In genomic region chr14:95510344-95510743, GRCh38 we compare ENCODE assay signal across 8 cellular contexts. TPM values are rescaled to one million over a fixed set of nuclear protein-coding genes. Genes with fewer than 3 reads are reported as not detected.
DNase-seq lines count a peak whose midpoint lies in the region; ATAC-seq and TF ChIP-seq lines count a peak whose summit lies in the region.
"Not testable (repeated sequence)": the region's sequence is repeated elsewhere in the genome, so short reads cannot be mapped to it uniquely, and the experiment has no call there.

No MANE protein-coding gene starts in this region.

- not testable (repeated sequence) for TF ChIP-seq POLR2A in gastrocnemius medialis (IDR thresholded peaks at IDR 0.05); vagina (IDR thresholded peaks at IDR 0.05)

- peak overlapping the region; percentile 60; the same call in 1 of the 2 replicates for H2AFZ ChIP-seq in Loucy (ENCODE audit: low read length)
- not testable (repeated sequence) for H2AFZ ChIP-seq in mesenchymal stem cell (ENCODE audit: low read depth, low read length)

- not testable (repeated sequence) for H3K36me3 ChIP-seq in Loucy (ENCODE audit: insufficient read depth, low read length); gastrocnemius medialis; vagina
- H3K36me3 ChIP-seq in mesenchymal stem cell (ENCODE audit: control insufficient read depth in 1 of 2, insufficient read depth in 2 of 2, low read depth in 1 of 2, low read length in 2 of 2): peaks cover 6 to 28% of the 10 kb centered on the region in 2 experiments

- not testable (repeated sequence) for H3K9ac ChIP-seq in Loucy (ENCODE audit: low read depth, low read length, poor library complexity, severe bottlenecking)
- peak overlapping the region; percentile 1 for H3K9ac ChIP-seq in mesenchymal stem cell (ENCODE audit: low read length)

- H3K4me1 ChIP-seq in Loucy (ENCODE audit: insufficient read depth, low read length, poor library complexity, severe bottlenecking): peaks cover 22% of the 10 kb centered on the region
- H3K4me1 ChIP-seq in mesenchymal stem cell (ENCODE audit: control insufficient read depth, insufficient read depth, low read depth, low read length): peaks cover 28% of the 10 kb centered on the region
- H3K4me1 ChIP-seq in gastrocnemius medialis: peaks cover 63 to 69% of the 10 kb centered on the region in 2 donors
- H3K4me1 ChIP-seq in vagina: peaks cover 89% of the 10 kb centered on the region

- not testable (repeated sequence) for H4K20me1 ChIP-seq in Loucy (ENCODE audit: insufficient read depth, low read length, poor library complexity, severe bottlenecking)

- not testable (repeated sequence) for H3K4me3 ChIP-seq in Loucy (ENCODE audit: low read length, poor library complexity, severe bottlenecking); mesenchymal stem cell (ENCODE audit: insufficient read depth in 1 of 2, low read depth in 1 of 2, low read length in 2 of 2); gastrocnemius medialis; vagina

- not testable (repeated sequence) for H2BK15ac ChIP-seq in mesenchymal stem cell (ENCODE audit: low read depth, poor library complexity, severe bottlenecking)

- not testable (repeated sequence) for H3K18ac ChIP-seq in mesenchymal stem cell (ENCODE audit: low read depth in 1 of 2, low read length in 2 of 2)

- H3K27ac ChIP-seq in mesenchymal stem cell (ENCODE audit: low read length, poor library complexity, severe bottlenecking): not testable (repeated sequence)
- peak overlapping the region; percentile 57 to 83 (median 80) for H3K27ac ChIP-seq in gastrocnemius medialis
- peak overlapping the region; percentile 60 for H3K27ac ChIP-seq in vagina

- not testable (repeated sequence) for H3K79me2 ChIP-seq in Loucy (ENCODE audit: insufficient read depth, low read length)

- H3F3A ChIP-seq in Loucy (ENCODE audit: low read depth): not testable (repeated sequence)

- not testable (repeated sequence) for H3K9me2 ChIP-seq in Loucy (replicated peaks; ENCODE audit: low read depth, low read length)

- ATAC-seq in activated B cell treated with CpG ODN at 0.5 μM for 24 hours (ENCODE audit: low read depth): not testable (repeated sequence)
- ATAC-seq in gastrocnemius medialis: peak; percentile 61 to 66

- DNase-seq in CD14-positive monocyte (ENCODE audit: low spot score); activated B cell treated with CpG ODN at 0.5 μM for 24 hours; activated T-cell treated with anti-CD3 and anti-CD28 coated beads, Interleukin-2, amount 50 U/mL, for 24 hours; MCF 10A (ENCODE audit: unreplicated experiment); mesenchymal stem cell; vagina (ENCODE audit: extremely low spot score in 2 of 2): not testable (repeated sequence)
- DNase-seq in gastrocnemius medialis: peak; percentile 78 to 87

- BruUV-seq in MCF 10A (replicated peaks; lab: Mats Ljungman, UMichigan): not testable (repeated sequence)

- peaks cover 41 to 56% of the 10 kb centered on the region in 2 donors for H3K36me3 Mint-ChIP-seq in CD14-positive monocyte
- peaks cover 70% of the 10 kb centered on the region for H3K36me3 Mint-ChIP-seq in activated B cell treated with CpG ODN at 0.5 μM for 24 hours (ENCODE audit: low read depth)
- peaks cover 51% of the 10 kb centered on the region for H3K36me3 Mint-ChIP-seq in activated T-cell treated with anti-CD3 and anti-CD28 coated beads, Interleukin-2, amount 50 U/mL, for 24 hours (ENCODE audit: low read depth)
- H3K36me3 Mint-ChIP-seq in MCF 10A (ENCODE audit: insufficient read depth, unreplicated experiment): not testable (repeated sequence)

- not testable (repeated sequence) for H3K9me3 ChIP-seq in Loucy (ENCODE audit: insufficient read depth, low read depth, low read length); mesenchymal stem cell (ENCODE audit: control insufficient read depth, low read length); gastrocnemius medialis; vagina

- H3K4ac ChIP-seq in mesenchymal stem cell (ENCODE audit: low read depth in 1 of 2, low read length in 2 of 2): not testable (repeated sequence)

- H3K79me1 ChIP-seq in mesenchymal stem cell (replicated peaks; ENCODE audit: low read length, poor library complexity, severe bottlenecking): not testable (repeated sequence)

- not testable (repeated sequence) for H3K27me3 Mint-ChIP-seq in CD14-positive monocyte (ENCODE audit: low read depth in 3 of 3); activated B cell treated with CpG ODN at 0.5 μM for 24 hours; activated T-cell treated with anti-CD3 and anti-CD28 coated beads, Interleukin-2, amount 50 U/mL, for 24 hours; MCF 10A (ENCODE audit: insufficient read depth, unreplicated experiment)

- not testable (repeated sequence) for H2BK120ac ChIP-seq in mesenchymal stem cell (ENCODE audit: low read depth, low read length)

- not testable (repeated sequence) for H2AK5ac ChIP-seq in mesenchymal stem cell (ENCODE audit: low read length, severe bottlenecking)

- TF ChIP-seq CTCF in CD14-positive monocyte (IDR thresholded peaks at IDR 0.05); Loucy (conservative IDR thresholded peaks at IDR 0.05; ENCODE audit: low read length); activated B cell treated with CpG ODN at 0.5 μM for 24 hours (IDR thresholded peaks at IDR 0.05); MCF 10A (IDR thresholded peaks at IDR 0.05; ENCODE audit: unreplicated experiment); gastrocnemius medialis (IDR thresholded peaks at IDR 0.05 in 4 of 5, conservative IDR thresholded peaks at IDR 0.05 in 1 of 5); vagina (IDR thresholded peaks at IDR 0.05): not testable (repeated sequence)

- in situ Hi-C loops in gastrocnemius medialis (cut with MboI; ENCODE audit: low sequenced_read_pairs in 4 of 4): not testable (repeated sequence)

- WGBS in mesenchymal stem cell: 96% methylated on average over 9 of the region's 9 CpGs

- H3K23ac ChIP-seq in mesenchymal stem cell (ENCODE audit: low read length in 2 of 2): not testable (repeated sequence)

- H2BK5ac ChIP-seq in mesenchymal stem cell (ENCODE audit: low read depth, low read length, poor library complexity, severe bottlenecking): not testable (repeated sequence)

- POLR2A ChIA-PET in activated B cell treated with CpG ODN at 0.5 μM for 24 hours (lab: Charles Lee): interaction anchor here (3.4 kb wide), 1 partner anchor 9 kb away, joined by 12 read pairs; no protein-coding TSS in a partner anchor
- POLR2A ChIA-PET in MCF 10A (lab: Yijun Ruan, JAX): not testable (repeated sequence)

- peak overlapping the region in 4 of 7 donors; percentile 46 to 85 (median 76) for H3K27ac Mint-ChIP-seq in CD14-positive monocyte
- H3K27ac Mint-ChIP-seq in activated B cell treated with CpG ODN at 0.5 μM for 24 hours: peak overlapping the region; percentile 41
- H3K27ac Mint-ChIP-seq in activated T-cell treated with anti-CD3 and anti-CD28 coated beads, Interleukin-2, amount 50 U/mL, for 24 hours: peak overlapping the region; percentile 23
- H3K27ac Mint-ChIP-seq in MCF 10A (ENCODE audit: low read depth, unreplicated experiment): peak overlapping the region; percentile 58

- H3K27me3 ChIP-seq in Loucy (ENCODE audit: insufficient read depth, low read length, poor library complexity, severe bottlenecking); mesenchymal stem cell (ENCODE audit: control insufficient read depth in 1 of 2, insufficient read depth in 1 of 2, low read length in 2 of 2); gastrocnemius medialis; vagina: not testable (repeated sequence)

- H4K8ac ChIP-seq in mesenchymal stem cell (ENCODE audit: low read length): peak overlapping the region; percentile 21

- intact Hi-C loops in CD14-positive monocyte (cut with micrococcal nuclease) (loop anchor here (10.0 kb wide), 2 partner anchors 196 to 356 kb away; partner anchors contain the start of genes CLMN (in 1 of the 2) and DICER1 (in 1 of the 2)), gastrocnemius medialis (cut with DNase I; ENCODE audit: low total_unique reads) (loop anchor here (2.0 kb wide), 1 partner anchor 26 kb away; no protein-coding TSS in a partner anchor)
- intact Hi-C loops in activated B cell treated with CpG ODN at 0.5 μM for 24 hours (cut with micrococcal nuclease); MCF 10A (cut with micrococcal nuclease); vagina (cut with DNase I): not testable (repeated sequence)

- not testable (repeated sequence) for H3K9me3 Mint-ChIP-seq in CD14-positive monocyte; activated B cell treated with CpG ODN at 0.5 μM for 24 hours; activated T-cell treated with anti-CD3 and anti-CD28 coated beads, Interleukin-2, amount 50 U/mL, for 24 hours; MCF 10A (ENCODE audit: unreplicated experiment)

- H4K91ac ChIP-seq in mesenchymal stem cell (ENCODE audit: low read length): not testable (repeated sequence)

- not testable (repeated sequence) for H2BK12ac ChIP-seq in mesenchymal stem cell (ENCODE audit: low read length in 2 of 2)

- H3K4me1 Mint-ChIP-seq in CD14-positive monocyte (peaks cover 82% of the 10 kb centered on the region), activated B cell treated with CpG ODN at 0.5 μM for 24 hours (peaks cover 87% of the 10 kb centered on the region), MCF 10A (ENCODE audit: insufficient read depth, unreplicated experiment) (peaks cover 20% of the 10 kb centered on the region)
- H3K4me1 Mint-ChIP-seq in activated T-cell treated with anti-CD3 and anti-CD28 coated beads, Interleukin-2, amount 50 U/mL, for 24 hours (ENCODE audit: low read depth): peaks cover 75% of the 10 kb centered on the region

- H3K14ac ChIP-seq in mesenchymal stem cell (ENCODE audit: low read length in 2 of 2): not testable (repeated sequence)

- not testable (repeated sequence) for H3K4me3 Mint-ChIP-seq in CD14-positive monocyte; activated B cell treated with CpG ODN at 0.5 μM for 24 hours; activated T-cell treated with anti-CD3 and anti-CD28 coated beads, Interleukin-2, amount 50 U/mL, for 24 hours; MCF 10A (ENCODE audit: unreplicated experiment)

- CTCF ChIA-PET in activated B cell treated with CpG ODN at 0.5 μM for 24 hours (lab: Charles Lee); MCF 10A (lab: Yijun Ruan, JAX): not testable (repeated sequence)

- not testable (repeated sequence) for H3K4me2 ChIP-seq in Loucy (ENCODE audit: low read depth, low read length, poor library complexity, severe bottlenecking); mesenchymal stem cell (ENCODE audit: low read length, poor library complexity, severe bottlenecking)

RNA-seq across cellular contexts. Expression of gene SYNE3, which starts 6.1 kb away (rescaled TPM):
- polyA plus RNA-seq in CD14-positive monocyte: 1 to 10 TPM; 2.6 to 3.5 TPM
- total RNA-seq in activated B cell treated with CpG ODN at 0.5 μM for 24 hours: 95.6 and 104 TPM in 2 replicates
- total RNA-seq in MCF 10A (2022): 8.9 and 9.5 TPM in 2 replicates
- 4.1 TPM for polyA plus RNA-seq in mesenchymal stem cell (2013, experiment 1 of 2)
- 3.9 TPM for polyA plus RNA-seq in mesenchymal stem cell (2013, experiment 2 of 2)
- 1 to 10 TPM; 4.7 to 7.1 (median 5.1) TPM for total RNA-seq in gastrocnemius medialis
- 27.0 TPM for total RNA-seq in vagina

RNA-seq across cellular contexts. Expression of gene GLRX5, which starts 24.5 kb away (rescaled TPM):
- polyA plus RNA-seq in CD14-positive monocyte: 10 to 100 TPM; 31.1 to 43.1 TPM
- total RNA-seq in activated B cell treated with CpG ODN at 0.5 μM for 24 hours: 20.5 and 22.4 TPM in 2 replicates
- 32.2 and 39.8 TPM in 2 replicates for total RNA-seq in MCF 10A (2022)
- polyA plus RNA-seq in mesenchymal stem cell (2013, experiment 1 of 2): 52.4 TPM
- 54.4 TPM for polyA plus RNA-seq in mesenchymal stem cell (2013, experiment 2 of 2)
- total RNA-seq in gastrocnemius medialis: 10 to 100 TPM; 28.0 to 83.2 (median 74.0) TPM
- 20.4 TPM for total RNA-seq in vagina

Comparison
In these comparisons a context has a peak if more than half of its experiments do, and no peak if none do; other contexts are left out.
1. H3K27ac Mint-ChIP-seq: peak in every context shown above with its lines; median percentile 76 in CD14-positive monocyte; 58 in MCF 10A; 41 in activated B cell treated with CpG ODN at 0.5 μM for 24 hours; 23 in activated T-cell treated with anti-CD3 and anti-CD28 coated beads, Interleukin-2, amount 50 U/mL, for 24 hours.